In the genomic region with DNA sequence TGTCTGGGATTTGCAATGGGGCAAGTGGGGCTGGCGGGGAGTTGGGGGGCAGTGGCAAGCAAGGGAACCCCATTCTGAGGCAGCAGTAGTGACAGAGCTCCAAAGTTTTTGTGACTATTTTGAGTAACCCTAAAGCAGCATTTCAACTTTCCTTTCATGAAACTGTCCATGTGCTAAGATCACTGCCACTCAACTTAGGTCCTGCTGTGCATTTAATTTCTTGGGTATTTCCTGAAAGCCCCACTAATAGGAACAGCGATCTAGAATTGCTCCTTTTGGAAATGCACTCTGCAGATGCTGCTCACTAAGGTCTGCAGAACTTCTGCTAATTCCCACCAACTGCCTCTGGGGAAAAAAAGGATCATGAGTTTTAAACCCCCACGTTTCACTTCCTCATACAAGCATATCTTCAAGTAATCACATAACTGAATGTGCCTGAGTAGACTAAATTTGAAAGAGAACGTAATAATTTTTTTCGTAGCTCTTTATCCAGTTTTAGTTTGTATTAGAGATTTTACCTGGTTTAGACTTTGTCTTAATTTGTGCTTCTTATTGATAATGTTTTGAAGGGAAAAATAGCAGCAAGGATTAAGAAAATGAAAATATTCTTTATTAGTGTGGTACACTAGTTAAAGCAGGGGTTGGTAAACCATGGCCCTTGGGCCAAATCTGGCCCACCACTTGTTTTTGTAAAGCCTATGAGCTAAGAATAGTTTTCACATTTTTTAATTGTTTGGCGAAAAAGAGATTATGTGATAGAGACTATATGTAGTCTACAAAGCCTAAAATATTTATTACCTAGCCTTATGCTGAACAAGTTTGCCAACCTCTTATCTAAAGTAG, we compare ENCODE assay signal across 11 cellular contexts. TPM values are rescaled to one million over a fixed set of nuclear protein-coding genes. Genes with fewer than 3 reads are reported as not detected.
DNase-seq lines count a peak whose midpoint lies in the region; ATAC-seq and TF ChIP-seq lines count a peak whose summit lies in the region.
"Had no signal": no experiment of that assay in that cellular context is flagged by ENCODE, and none has a peak within 500 bp of the region (broad histone marks: within the 10 kb centered on the region; RNA-seq: fewer than 3 reads in every experiment).

No MANE protein-coding gene starts in this region.

- DNase-seq in germinal center (ENCODE audit: low spot score) (peak; percentile 7), chondrocyte (ENCODE audit: low spot score) (no peak), G401 (ENCODE audit: low spot score) (no peak), type B pancreatic cell (ENCODE audit: extremely low spot score, unreplicated experiment) (no peak)
- no peak for DNase-seq in stimulated activated CD4-positive, alpha-beta T cell treated with anti-CD3 and anti-CD28 coated beads, Interleukin-2, amount 100 ng/mL, for 48 hours
- DNase-seq: activated CD8-positive, alpha-beta memory T cell treated with anti-CD3 and anti-CD28 coated beads, Interleukin-2, amount 50 U/mL, for 48 hours; stimulated activated CD4-positive, alpha-beta T cell treated with anti-CD3 and anti-CD28 coated beads, Interleukin-4, amount 100 ng/mL, for 1 hour had no signal

- no peak for TF ChIP-seq CTCF in chondrocyte (IDR thresholded peaks at IDR 0.05)
- TF ChIP-seq CTCF in type B pancreatic cell (conservative IDR thresholded peaks at IDR 0.05), result no peak

- no peaks in the 10 kb centered on the region for H3K4me1 Mint-ChIP-seq in chondrocyte (ENCODE audit: low read depth)
- no peaks in the 10 kb centered on the region for H3K4me1 Mint-ChIP-seq in type B pancreatic cell (ENCODE audit: unreplicated experiment)

- ATAC-seq in GM18867 (IDR thresholded peaks at IDR 0.05; ENCODE audit: unreplicated experiment) (peak; percentile 95), HG02571 (IDR thresholded peaks at IDR 0.05; ENCODE audit: unreplicated experiment) (peak; percentile 84), HG03469 (IDR thresholded peaks at IDR 0.05; ENCODE audit: unreplicated experiment) (peak; percentile 98)

- H3K4me3 Mint-ChIP-seq in chondrocyte (ENCODE audit: unreplicated experiment) (no peak overlapping the region), type B pancreatic cell (no peak overlapping the region)

- in situ Hi-C loops in G401 (cut with HindIII; ENCODE audit: low sequenced_read_pairs), result no loop called here

- H3K36me3 Mint-ChIP-seq in chondrocyte (ENCODE audit: low read depth), result no peaks in the 10 kb centered on the region
- H3K36me3 Mint-ChIP-seq in type B pancreatic cell, result no peaks in the 10 kb centered on the region

- peaks cover 15% of the 10 kb centered on the region for H3K27me3 Mint-ChIP-seq in chondrocyte (ENCODE audit: low read depth)
- no peaks in the 10 kb centered on the region for H3K27me3 Mint-ChIP-seq in type B pancreatic cell

- H3K27ac Mint-ChIP-seq in chondrocyte (ENCODE audit: unreplicated experiment), result no peak overlapping the region
- H3K27ac Mint-ChIP-seq in type B pancreatic cell, result no peak overlapping the region

- H3K9me3 Mint-ChIP-seq in chondrocyte (ENCODE audit: low read depth), result no peaks in the 10 kb centered on the region
- no peaks in the 10 kb centered on the region for H3K9me3 Mint-ChIP-seq in type B pancreatic cell

RNA-seq across cellular contexts. Expression of a gene that starts 56.9 kb away (rescaled TPM):
- total RNA-seq in chondrocyte, result 0.19 TPM in 1 of 3 replicates, not detected in the others
- not detected in 2 replicates for total RNA-seq in G401 (2014; rRNA removed; shearing (Covaris generic))
- total RNA-seq in type B pancreatic cell (ENCODE audit: low replicate concordance), result 12.5 and 15.4 TPM in 2 replicates
- total RNA-seq: bronchial epithelial cell had no signal

Comparison
In these comparisons a context has a peak if more than half of its experiments do, and no peak if none do; other contexts are left out.
1. RNA of a gene that starts 56.9 kb away (total RNA-seq): 12.5 to 15.4 TPM in type B pancreatic cell; 0.19 TPM in chondrocyte and not detected in G401; every median in the first group is over 10 times any median in the second.
2. Peak in every context shown above with its lines, with median percentiles within 50 percentile points of each other: ATAC-seq.